ENCODE assay signal across 8 cellular contexts in the genomic region with DNA sequence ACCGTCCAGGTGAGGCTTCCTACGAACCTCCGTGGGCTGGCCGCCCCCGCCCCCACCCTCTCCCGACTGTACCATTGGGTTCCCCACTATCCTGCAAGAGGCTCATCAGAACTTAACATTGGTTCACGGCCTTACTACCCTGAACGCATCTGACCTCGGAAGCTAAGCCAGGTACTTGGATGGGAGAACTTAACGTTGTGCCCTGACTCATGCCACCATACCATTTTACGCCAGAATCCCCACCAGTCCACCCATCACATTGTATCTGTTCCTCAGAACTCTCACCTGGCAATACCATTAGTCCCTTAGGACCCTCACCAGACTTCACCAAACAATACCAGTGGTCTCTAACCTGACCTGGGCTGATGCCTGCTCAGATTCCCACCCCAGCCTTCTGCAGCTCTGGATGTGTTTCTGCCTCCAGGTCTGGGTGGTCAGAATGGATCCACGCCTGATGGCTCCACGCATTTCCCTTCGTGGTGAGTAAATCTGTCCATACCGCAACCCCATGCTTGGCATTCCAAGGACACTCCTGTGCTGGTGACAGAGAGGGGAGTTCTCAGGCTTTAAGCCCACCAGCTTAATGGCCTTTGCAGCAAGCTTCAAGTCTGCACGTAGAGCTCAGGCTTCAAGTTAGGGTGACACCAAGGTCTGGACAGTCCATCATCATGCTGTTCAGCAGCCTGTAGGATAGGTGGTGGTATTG. TPM values are rescaled to one million over a fixed set of nuclear protein-coding genes. Genes with fewer than 3 reads are reported as not detected.
A peak's percentile ranks its signal among the peaks of the same experiment; 100 is the strongest.
DNase-seq lines count a peak whose midpoint lies in the region; ATAC-seq and TF ChIP-seq lines count a peak whose summit lies in the region.

No MANE protein-coding gene starts in this region.

- peak overlapping the region; percentile 96 to 99 for H3K9ac ChIP-seq in duodenal mucosa (ENCODE audit: low read depth in 1 of 2, low read length in 2 of 2)

- peaks cover 55 to 57% of the 10 kb centered on the region in 2 donors for H3K4me1 Mint-ChIP-seq in natural killer cell treated with Interleukin-12 subunit alpha and Interleukin-12 subunit beta and Interleukin-15 and Interleukin-18, amount 100 ng/mL, for 72 hours (ENCODE audit: low read depth in 2 of 2)

- H3K36me3 ChIP-seq in duodenal mucosa (ENCODE audit: control insufficient read depth in 1 of 2, insufficient read depth in 2 of 2, low read length in 2 of 2), result peaks cover 7 to 27% of the 10 kb centered on the region in 2 donors

- H3K27ac Mint-ChIP-seq in natural killer cell treated with Interleukin-12 subunit alpha and Interleukin-12 subunit beta and Interleukin-15 and Interleukin-18, amount 100 ng/mL, for 72 hours, result peak overlapping the region; percentile 93

- no peaks in the 10 kb centered on the region for H3K27me3 ChIP-seq in duodenal mucosa (ENCODE audit: control insufficient read depth in 1 of 2, insufficient read depth in 2 of 2, low read length in 2 of 2)

- no peaks in the 10 kb centered on the region for H3K27me3 Mint-ChIP-seq in natural killer cell treated with Interleukin-12 subunit alpha and Interleukin-12 subunit beta and Interleukin-15 and Interleukin-18, amount 100 ng/mL, for 72 hours

- no peaks in the 10 kb centered on the region for H3K9me3 ChIP-seq in duodenal mucosa (ENCODE audit: control insufficient read depth in 1 of 2, low read length in 2 of 2)

- H3K4me1 ChIP-seq in duodenal mucosa (ENCODE audit: control insufficient read depth in 1 of 2, insufficient read depth in 2 of 2, low read length in 2 of 2), result peaks cover 32 to 48% of the 10 kb centered on the region in 2 donors

- no peaks in the 10 kb centered on the region for H3K9me3 Mint-ChIP-seq in natural killer cell treated with Interleukin-12 subunit alpha and Interleukin-12 subunit beta and Interleukin-15 and Interleukin-18, amount 100 ng/mL, for 72 hours

- TF ChIP-seq CTCF in C4-2B (conservative IDR thresholded peaks at IDR 0.05), result no peak

- H3K36me3 Mint-ChIP-seq in natural killer cell treated with Interleukin-12 subunit alpha and Interleukin-12 subunit beta and Interleukin-15 and Interleukin-18, amount 100 ng/mL, for 72 hours, result peaks cover 11% of the 10 kb centered on the region

- H3K27ac ChIP-seq in C4-2B (peak overlapping the region; percentile 94), duodenal mucosa (ENCODE audit: low read depth, low read length) (peak overlapping the region; percentile 84)

- H3K4me3 Mint-ChIP-seq in natural killer cell treated with Interleukin-12 subunit alpha and Interleukin-12 subunit beta and Interleukin-15 and Interleukin-18, amount 100 ng/mL, for 72 hours, result peak overlapping the region; percentile 97

- DNase-seq in NAMALWA (ENCODE audit: low spot score), result peak; percentile 21
- no peak for DNase-seq in natural killer cell treated with Interleukin-12 subunit alpha and Interleukin-12 subunit beta and Interleukin-15 and Interleukin-18, amount 100 ng/mL, for 72 hours (ENCODE audit: low spot score)

- peak overlapping the region; percentile 82 to 96 for H3K4me3 ChIP-seq in duodenal mucosa (ENCODE audit: low read depth in 1 of 2, low read length in 2 of 2)

- peak in 1 of 2 donors; percentile 0 for ATAC-seq in natural killer cell treated with Interleukin-12 subunit alpha and Interleukin-12 subunit beta and Interleukin-15 and Interleukin-18, amount 100 ng/mL, for 72 hours
- ATAC-seq in GM21526 (IDR thresholded peaks at IDR 0.05; ENCODE audit: low FRiP score, unreplicated experiment) (no peak), HG02840 (IDR thresholded peaks at IDR 0.05; ENCODE audit: low FRiP score, unreplicated experiment) (no peak), HG03342 (IDR thresholded peaks at IDR 0.05; ENCODE audit: unreplicated experiment) (no peak), HG03139 (IDR thresholded peaks at IDR 0.05; ENCODE audit: unreplicated experiment) (no peak)

RNA-seq across cellular contexts. Expression of gene TCTA, which starts 0.6 kb away (rescaled TPM):
- 10 to 100 TPM; 20.5 to 21.1 TPM for total RNA-seq in natural killer cell treated with Interleukin-12 subunit alpha and Interleukin-12 subunit beta and Interleukin-15 and Interleukin-18, amount 100 ng/mL, for 72 hours

RNA-seq across cellular contexts. Expression of gene RHOA, which starts 1.0 kb away (rescaled TPM):
- 100 to 1,000 TPM; 436 to 448 TPM for total RNA-seq in natural killer cell treated with Interleukin-12 subunit alpha and Interleukin-12 subunit beta and Interleukin-15 and Interleukin-18, amount 100 ng/mL, for 72 hours

RNA-seq across cellular contexts. Expression of gene AMT, which starts 9.5 kb away (rescaled TPM):
- total RNA-seq in natural killer cell treated with Interleukin-12 subunit alpha and Interleukin-12 subunit beta and Interleukin-15 and Interleukin-18, amount 100 ng/mL, for 72 hours, result 1 to 10 TPM; 4.4 to 6.0 TPM

RNA-seq across cellular contexts. Expression of gene NICN1, which starts 16.3 kb away (rescaled TPM):
- 10 to 100 TPM; 10.6 to 14.9 TPM for total RNA-seq in natural killer cell treated with Interleukin-12 subunit alpha and Interleukin-12 subunit beta and Interleukin-15 and Interleukin-18, amount 100 ng/mL, for 72 hours

RNA-seq across cellular contexts. Expression of gene GPX1, which starts 54.6 kb away (rescaled TPM):
- total RNA-seq in natural killer cell treated with Interleukin-12 subunit alpha and Interleukin-12 subunit beta and Interleukin-15 and Interleukin-18, amount 100 ng/mL, for 72 hours, result 100 to 1,000 TPM in 1 of 2 donors, 10 to 100 TPM in 1; 95.4 to 107 TPM
